27 cellular contexts compared by ENCODE assay signal in genomic region chr9:126650404-126650804, GRCh38. TPM values are rescaled to one million over a fixed set of nuclear protein-coding genes. Genes with fewer than 3 reads are reported as not detected.
A peak's percentile ranks its signal among the peaks of the same experiment; 100 is the strongest.
DNase-seq lines count a peak whose midpoint lies in the region; ATAC-seq and TF ChIP-seq lines count a peak whose summit lies in the region.
"Had no signal": no experiment of that assay in that cellular context is flagged by ENCODE, and none has a peak within 500 bp of the region (broad histone marks: within the 10 kb centered on the region; RNA-seq: fewer than 3 reads in every experiment).

No MANE protein-coding gene starts in this region.

- H2AFZ ChIP-seq in H9 (ENCODE audit: low read length) (no peak overlapping the region), neural cell (ENCODE audit: low read depth, low read length) (no peak overlapping the region)
- H2AFZ ChIP-seq: GM23338 had no signal

- no peak overlapping the region for H3K56ac ChIP-seq in H9 (ENCODE audit: insufficient read length, low read depth, low read length)

- H3K27ac Mint-ChIP-seq in H9 (0 out of 7 replicates have a peak overlapping the region, but pooled peaks of 1 of the 3 experiments have one; percentile 16), endodermal cell (no peak overlapping the region)
- H3K27ac Mint-ChIP-seq: CD4-positive, CD25-positive, alpha-beta regulatory T cell; GM23338 had no signal

- no peak overlapping the region for H3K4ac ChIP-seq in H9 (ENCODE audit: low read depth, low read length)

- H3K27ac ChIP-seq in H9 (ENCODE audit: insufficient read length, low read depth, low read length) (no peak overlapping the region), endodermal cell (ENCODE audit: low read depth, low read length) (peak overlapping the region; percentile 19), neural cell (ENCODE audit: low read length) (no peak overlapping the region), RWPE1 (no peak overlapping the region)
- H3K27ac ChIP-seq: BLaER1, SJSA1 had no signal

- no peaks in the 10 kb centered on the region for H3K36me3 ChIP-seq in endodermal cell (ENCODE audit: control insufficient read depth, insufficient read depth, low read length)
- no peaks in the 10 kb centered on the region for H3K36me3 ChIP-seq in neural cell (ENCODE audit: insufficient read depth, low read length)
- H3K36me3 ChIP-seq: BLaER1, SJSA1 had no signal

- H3K9me3 Mint-ChIP-seq in H9 (no peaks in the 10 kb centered on the region; a peak in 1 of 5 replicates), endodermal cell (no peaks in the 10 kb centered on the region)
- H3K9me3 Mint-ChIP-seq: GM23338 had no signal

- H3K14ac ChIP-seq in H9 (ENCODE audit: insufficient read depth, low read length), result 0 out of 2 replicates have a peak overlapping the region, but pooled peaks have one; percentile 12

- H3K36me3 Mint-ChIP-seq in H9 (ENCODE audit: insufficient read depth in 1 of 3, low read depth in 3 of 3) (no peaks in the 10 kb centered on the region; a peak in 1 of 7 replicates), endodermal cell (ENCODE audit: low read depth) (no peaks in the 10 kb centered on the region)
- H3K36me3 Mint-ChIP-seq: CD4-positive, CD25-positive, alpha-beta regulatory T cell had no signal

- H3K23ac ChIP-seq in H9 (ENCODE audit: insufficient read length, low read depth, low read length), result no peak overlapping the region

- TF ChIP-seq EP300 in neural cell (conservative IDR thresholded peaks at IDR 0.05; ENCODE audit: poor library complexity, severe bottlenecking), result no peak

- H3K4me3 ChIP-seq in endodermal cell (ENCODE audit: low read length) (no peak overlapping the region), neural cell (ENCODE audit: low read length) (no peak overlapping the region)
- H3K4me3 ChIP-seq: BLaER1, GM23338, K562, SJSA1 had no signal

- POLR2A ChIA-PET in RWPE1 (lab: Yijun Ruan, JAX; ENCODE audit: low non-redundant PET), result no interaction called here

- TF ChIP-seq CTCF in H9 (conservative IDR thresholded peaks at IDR 0.05) (no peak), endodermal cell (conservative IDR thresholded peaks at IDR 0.05) (no peak), neural cell (IDR thresholded peaks at IDR 0.05; ENCODE audit: poor library complexity, severe bottlenecking) (no peak), RWPE1 (conservative IDR thresholded peaks at IDR 0.05; ENCODE audit: low read depth) (no peak)

- H3K27me3 Mint-ChIP-seq in H9 (ENCODE audit: low read depth) (peaks cover 81% of the 10 kb centered on the region), endodermal cell (ENCODE audit: insufficient read depth) (peaks cover 59% of the 10 kb centered on the region)

- H3K9ac ChIP-seq in H9 (ENCODE audit: extremely low read depth, insufficient read length, low read length) (no peak overlapping the region), endodermal cell (ENCODE audit: extremely low read depth, low read length, poor library complexity, severe bottlenecking) (no peak overlapping the region), neural cell (ENCODE audit: low read length) (peak overlapping the region; percentile 1)
- H3K9ac ChIP-seq: BLaER1 had no signal

- no peak overlapping the region for H3T11ph ChIP-seq in H9 (ENCODE audit: low read length)

- H3K4me1 ChIP-seq in H9 (ENCODE audit: insufficient read depth, low read length) (no peaks in the 10 kb centered on the region), endodermal cell (ENCODE audit: control insufficient read depth, insufficient read depth, low read length) (peaks cover 32% of the 10 kb centered on the region)
- H3K4me1 ChIP-seq: SJSA1 had no signal

- no peak overlapping the region for H3K18ac ChIP-seq in H9 (ENCODE audit: insufficient read length, low read depth, low read length)

- ATAC-seq in GM18861 (IDR thresholded peaks at IDR 0.05; ENCODE audit: unreplicated experiment), result no peak
- ATAC-seq in GM21360 (IDR thresholded peaks at IDR 0.05; ENCODE audit: unreplicated experiment), result no peak
- ATAC-seq: HCT116, HepG2, K562, PC-3, Right ventricle myocardium inferior had no signal

- H4K91ac ChIP-seq in H9 (ENCODE audit: insufficient read length, low read depth, low read length), result no peak overlapping the region

- H3K23me2 ChIP-seq in H9 (ENCODE audit: insufficient read length, low read depth, low read length, poor library complexity, severe bottlenecking), result no peaks in the 10 kb centered on the region

- H3K79me2 ChIP-seq in H9 (ENCODE audit: insufficient read depth, low read length) (no peaks in the 10 kb centered on the region), neural cell (replicated peaks; ENCODE audit: insufficient read depth, low read length) (no peaks in the 10 kb centered on the region)

- H3K9me3 ChIP-seq in H9 (ENCODE audit: control insufficient read depth, low read depth, low read length) (no peaks in the 10 kb centered on the region), endodermal cell (ENCODE audit: control insufficient read depth, low read length) (no peaks in the 10 kb centered on the region), neural cell (ENCODE audit: low read length) (no peaks in the 10 kb centered on the region)
- H3K9me3 ChIP-seq: BLaER1, SJSA1 had no signal

- H2AK5ac ChIP-seq in H9 (ENCODE audit: insufficient read length, low read length), result no peak overlapping the region

- no peak overlapping the region for H4K8ac ChIP-seq in H9 (replicated peaks; ENCODE audit: insufficient read length, low read depth, low read length)

- no peak for TF ChIP-seq RAD21 in neural cell (conservative IDR thresholded peaks at IDR 0.05)

- WGBS in H9 (ENCODE audit: extremely low coverage, insufficient read length, low lambda C conversion rate), result no CpG with 5 or more reads among the region's 16 CpGs
- 69 to 72% methylated on average over 13 to 16 of the region's 16 CpGs for WGBS in endodermal cell (ENCODE audit: insufficient coverage in 1 of 2, insufficient read length in 1 of 2), 2 experiments

- no peaks in the 10 kb centered on the region for H3K9me2 ChIP-seq in neural cell (ENCODE audit: insufficient read depth, low read length)

- peak; percentile 8 for DNase-seq in COLO668 (lab: John Stamatoyannopoulos, UW; ENCODE audit: unreplicated experiment)
- DNase-seq in H9, result no peak
- DNase-seq in endodermal cell, result no peak
- no peak for DNase-seq in amniotic stem cell (lab: John Stamatoyannopoulos, UW)
- no peak for DNase-seq in RWPE1 (ENCODE audit: low spot score)
- DNase-seq: CD4-positive, CD25-positive, alpha-beta regulatory T cell; DMS53; Kasumi-1; NCI-H1105; NCI-H1436 treated with DMSO at 0.1 percent for 48 hours; NCI-H187 treated with DMSO at 0.1 percent for 48 hours; NCI-H2171 treated with DMSO at 0.1 percent for 48 hours; NCI-H510A treated with DMSO at 0.1 percent for 48 hours; NCI-H82; NK-92 treated with Interleukin-12 subunit alpha and Interleukin-12 subunit beta, amount 100 ng/mL, for 24 hours; PC-3; T-helper 1 cell had no signal

- no peak overlapping the region for H4K5ac ChIP-seq in H9 (ENCODE audit: insufficient read length, low read depth, low read length)

- peaks cover 23 to 48% of the 10 kb centered on the region in 2 experiments for H3K4me1 Mint-ChIP-seq in H9
- H3K4me1 Mint-ChIP-seq in endodermal cell, result peaks cover 43% of the 10 kb centered on the region
- H3K4me1 Mint-ChIP-seq: CD4-positive, CD25-positive, alpha-beta regulatory T cell had no signal

- H3K27me3 ChIP-seq in H9 (ENCODE audit: insufficient read depth, low read length) (no peaks in the 10 kb centered on the region), endodermal cell (ENCODE audit: control insufficient read depth, insufficient read depth, low read length, poor library complexity, severe bottlenecking) (peaks cover 29% of the 10 kb centered on the region), neural cell (ENCODE audit: insufficient read depth, low read depth, low read length) (no peaks in the 10 kb centered on the region)

- H3K4me3 Mint-ChIP-seq in H9 (no peak overlapping the region), endodermal cell (no peak overlapping the region)
- H3K4me3 Mint-ChIP-seq: CD4-positive, CD25-positive, alpha-beta regulatory T cell; GM23338 had no signal

- no peaks in the 10 kb centered on the region for H3K79me1 ChIP-seq in H9 (ENCODE audit: insufficient read depth, low read depth, low read length, poor library complexity, severe bottlenecking)

- H3K4me2 ChIP-seq in H9 (ENCODE audit: insufficient read depth, insufficient read length, low read length), result no peak overlapping the region
- no peak overlapping the region for H3K4me2 ChIP-seq in neural cell (ENCODE audit: low read length)
- H3K4me2 ChIP-seq: BLaER1, GM23338 had no signal

- no peak overlapping the region for H2BK12ac ChIP-seq in H9 (ENCODE audit: insufficient read length, low read depth, low read length)

- H3F3A ChIP-seq in neural cell (ENCODE audit: insufficient read depth, low read length, poor library complexity, severe bottlenecking), result no peaks in the 10 kb centered on the region

- no peak overlapping the region for H2BK120ac ChIP-seq in H9 (ENCODE audit: low read depth, low read length, poor library complexity, severe bottlenecking)

- no peak overlapping the region for H2BK20ac ChIP-seq in H9 (ENCODE audit: low read depth, low read length, poor library complexity, severe bottlenecking)

- no peak overlapping the region for H2BK15ac ChIP-seq in H9 (ENCODE audit: low read depth, low read length)

- H2BK5ac ChIP-seq in H9 (ENCODE audit: insufficient read length, low read length), result no peak overlapping the region

- H4K20me1 ChIP-seq in H9 (ENCODE audit: control insufficient read depth, insufficient read depth, insufficient read length), result no peaks in the 10 kb centered on the region
- no peaks in the 10 kb centered on the region for H4K20me1 ChIP-seq in neural cell (ENCODE audit: insufficient read depth)
- H4K20me1 ChIP-seq: BLaER1 had no signal

- CTCF ChIA-PET in RWPE1 (lab: Yijun Ruan, JAX), result interaction anchor here (1.0 kb wide), 1 partner anchor 55 kb away, joined by 5 read pairs; no protein-coding TSS in a partner anchor

TF ChIP-seq in neural cell, 6 proteins besides CTCF, POLR2A, EP300 and RAD21 (continues in another document):
- no peak for TF ChIP-seq TAF1 (IDR thresholded peaks at IDR 0.05; ENCODE audit: low read depth)
- TF ChIP-seq POLR2AphosphoS5 (IDR thresholded peaks at IDR 0.05), result no peak
- no peak for TF ChIP-seq EZH2 (IDR thresholded peaks at IDR 0.05; ENCODE audit: borderline replicate concordance, insufficient read depth, low read length, poor library complexity, severe bottlenecking)
- no peak for TF ChIP-seq SMC3 (conservative IDR thresholded peaks at IDR 0.05; ENCODE audit: poor library complexity)

RNA-seq across cellular contexts. Expression of gene LMX1B, which starts 36.7 kb away (rescaled TPM):
- 0.70 and 0.85 TPM in 2 replicates for total RNA-seq in H9 (2021)
- total RNA-seq in endodermal cell, result 10 to 100 TPM; 11.1 to 11.4 TPM
- polyA plus RNA-seq in endodermal cell (2013, experiment 1 of 2), result 15.4 TPM
- 14.7 TPM for polyA plus RNA-seq in endodermal cell (2013, experiment 2 of 2)
- 0.26 TPM in 1 of 2 replicates, not detected in the other for polyA plus RNA-seq in neural cell
- not detected in 2 replicates for polyA minus RNA-seq in neural cell
- total RNA-seq: CD4-positive, CD25-positive, alpha-beta regulatory T cell; HepG2; K562; SJSA1 had no signal
- polyA plus RNA-seq: CD4-positive, CD25-positive, alpha-beta regulatory T cell; HepG2; K562 had no signal
